8 cellular contexts compared by ENCODE assay signal in genomic region chr7:101602484-101603241, GRCh38. TPM values are rescaled to one million over a fixed set of nuclear protein-coding genes. Genes with fewer than 3 reads are reported as not detected.
DNase-seq lines count a peak whose midpoint lies in the region; ATAC-seq and TF ChIP-seq lines count a peak whose summit lies in the region.

No MANE protein-coding gene starts in this region.

- no peak overlapping the region for H3K4me3 Mint-ChIP-seq in activated T-cell treated with anti-CD3 and anti-CD28 coated beads, Interleukin-2, amount 50 U/mL, for 4 hours
- no peak overlapping the region for H3K4me3 Mint-ChIP-seq in neural progenitor cell
- H3K4me3 Mint-ChIP-seq in stimulated activated naive CD8-positive, alpha-beta T cell treated with anti-CD3 and anti-CD28 coated beads, Interleukin-15, amount 100 ng/mL, for 72 hours, result no peak overlapping the region

- peak; percentile 84 to 90 for ATAC-seq in activated T-cell treated with anti-CD3 and anti-CD28 coated beads, Interleukin-2, amount 50 U/mL, for 4 hours
- ATAC-seq in stimulated activated naive CD8-positive, alpha-beta T cell treated with anti-CD3 and anti-CD28 coated beads, Interleukin-15, amount 100 ng/mL, for 72 hours, result peak; percentile 85
- ATAC-seq in HG03280 (IDR thresholded peaks at IDR 0.05; ENCODE audit: unreplicated experiment), result no peak

- H3F3A ChIP-seq in PC-9 (ENCODE audit: insufficient read depth, low read depth) (peaks cover 4% of the 10 kb centered on the region; the same call in 1 of the 2 replicates), neural progenitor cell (ENCODE audit: low read depth) (peaks cover 12% of the 10 kb centered on the region)

- H3K4me1 ChIP-seq in PC-9 (replicated peaks; ENCODE audit: insufficient read depth) (no peaks in the 10 kb centered on the region; the same call in 1 of the 2 replicates), neural progenitor cell (peaks cover 7% of the 10 kb centered on the region)

- intact Hi-C loops in PC-9 (cut with micrococcal nuclease; ENCODE audit: unreplicated experiment), result loop anchor here (1.0 to 10.0 kb wide), 5 partner anchors 78 to 634 kb away; no protein-coding TSS in a partner anchor

- H3K27ac ChIP-seq in PC-9 (no peak overlapping the region), neural progenitor cell (peak overlapping the region; percentile 69)

- peak; percentile 93 for TF ChIP-seq CTCF in PC-9 (conservative IDR thresholded peaks at IDR 0.05)
- peak; percentile 89 for TF ChIP-seq CTCF in fibroblast of mammary gland (conservative IDR thresholded peaks at IDR 0.05; ENCODE audit: control insufficient read depth, insufficient read depth, low read depth, low read length)
- peak; percentile 89 for TF ChIP-seq CTCF in neural progenitor cell (IDR thresholded peaks at IDR 0.05)

- H2AFZ ChIP-seq in PC-9 (no peak overlapping the region), neural progenitor cell (replicated peaks) (peak overlapping the region; percentile 11)

- no peak overlapping the region for H3K4me3 ChIP-seq in PC-9
- H3K4me3 ChIP-seq in fibroblast of mammary gland (ENCODE audit: control insufficient read depth, low read depth, low read length), result no peak overlapping the region
- no peak overlapping the region for H3K4me3 ChIP-seq in neural progenitor cell

- POLR2A ChIA-PET in PC-9 (lab: Charles Lee; ENCODE audit: unreplicated experiment), result no interaction called here

- H3K27me3 Mint-ChIP-seq in activated T-cell treated with anti-CD3 and anti-CD28 coated beads, Interleukin-2, amount 50 U/mL, for 4 hours (ENCODE audit: low read depth), result no peaks in the 10 kb centered on the region
- H3K27me3 Mint-ChIP-seq in neural progenitor cell (ENCODE audit: insufficient read depth, low read depth), result peaks cover 7% of the 10 kb centered on the region
- no peaks in the 10 kb centered on the region for H3K27me3 Mint-ChIP-seq in stimulated activated naive CD8-positive, alpha-beta T cell treated with anti-CD3 and anti-CD28 coated beads, Interleukin-15, amount 100 ng/mL, for 72 hours

- H3K36me3 ChIP-seq in PC-9 (ENCODE audit: low read depth) (no peaks in the 10 kb centered on the region), neural progenitor cell (no peaks in the 10 kb centered on the region)

- no peaks in the 10 kb centered on the region for H3K4me1 Mint-ChIP-seq in activated T-cell treated with anti-CD3 and anti-CD28 coated beads, Interleukin-2, amount 50 U/mL, for 4 hours (ENCODE audit: low read depth)
- H3K4me1 Mint-ChIP-seq in neural progenitor cell, result peaks cover 14% of the 10 kb centered on the region
- peaks cover 7% of the 10 kb centered on the region for H3K4me1 Mint-ChIP-seq in stimulated activated naive CD8-positive, alpha-beta T cell treated with anti-CD3 and anti-CD28 coated beads, Interleukin-15, amount 100 ng/mL, for 72 hours

- H3K9me3 Mint-ChIP-seq in activated T-cell treated with anti-CD3 and anti-CD28 coated beads, Interleukin-2, amount 50 U/mL, for 4 hours, result no peaks in the 10 kb centered on the region
- H3K9me3 Mint-ChIP-seq in neural progenitor cell, result no peaks in the 10 kb centered on the region
- H3K9me3 Mint-ChIP-seq in stimulated activated naive CD8-positive, alpha-beta T cell treated with anti-CD3 and anti-CD28 coated beads, Interleukin-15, amount 100 ng/mL, for 72 hours, result no peaks in the 10 kb centered on the region

- CTCF ChIA-PET in PC-9 (lab: Charles Lee), result interaction anchor here (0.6 to 1.8 kb wide), 9 partner anchors 27 to 559 kb away, joined by 3 to 12 read pairs (median 4); no protein-coding TSS in a partner anchor

- BruUV-seq in PC-9 (replicated peaks; lab: Mats Ljungman, UMichigan), result no TSS peak

- no peaks in the 10 kb centered on the region for H3K79me2 ChIP-seq in PC-9 (ENCODE audit: low read depth)
- no peaks in the 10 kb centered on the region for H3K79me2 ChIP-seq in neural progenitor cell (ENCODE audit: low read depth)

- H3K4me2 ChIP-seq in PC-9, result 0 out of 2 replicates have a peak overlapping the region, but pooled peaks have one; percentile 8
- H3K4me2 ChIP-seq in neural progenitor cell, result peak overlapping the region; percentile 25

- H3K27ac Mint-ChIP-seq in neural progenitor cell, result no peak overlapping the region
- no peak overlapping the region for H3K27ac Mint-ChIP-seq in stimulated activated naive CD8-positive, alpha-beta T cell treated with anti-CD3 and anti-CD28 coated beads, Interleukin-15, amount 100 ng/mL, for 72 hours

- DNase-seq in DMS79 (lab: John Stamatoyannopoulos, UW), result peak; percentile 26
- peak in 54 of 76 experiments; percentile 3 to 66 (median 38) for DNase-seq in HUDEP-2 (lab: John Stamatoyannopoulos, UW; ENCODE audit: unreplicated experiment in 76 of 76)
- DNase-seq in PC-9, result peak; percentile 47 to 83
- peak; percentile 64 for DNase-seq in activated T-cell treated with anti-CD3 and anti-CD28 coated beads, Interleukin-2, amount 50 U/mL, for 4 hours
- DNase-seq in fibroblast of mammary gland (ENCODE audit: low read depth), result peak; percentile 62
- DNase-seq in neural progenitor cell (ENCODE audit: low spot score), result peak; percentile 95
- peak; percentile 67 to 71 for DNase-seq in stimulated activated naive CD8-positive, alpha-beta T cell treated with anti-CD3 and anti-CD28 coated beads, Interleukin-15, amount 100 ng/mL, for 72 hours

- no peaks in the 10 kb centered on the region for H3K36me3 Mint-ChIP-seq in activated T-cell treated with anti-CD3 and anti-CD28 coated beads, Interleukin-2, amount 50 U/mL, for 4 hours (ENCODE audit: insufficient read depth)
- H3K36me3 Mint-ChIP-seq in neural progenitor cell, result no peaks in the 10 kb centered on the region

- no peak overlapping the region for H3K9ac ChIP-seq in neural progenitor cell

- H3K27me3 ChIP-seq in PC-9 (ENCODE audit: insufficient read depth, low read depth) (no peaks in the 10 kb centered on the region), neural progenitor cell (peaks cover 5% of the 10 kb centered on the region)

- H3K9me2 ChIP-seq in PC-9 (ENCODE audit: insufficient read depth), result no peaks in the 10 kb centered on the region

- H4K20me1 ChIP-seq in PC-9 (ENCODE audit: insufficient read depth) (no peaks in the 10 kb centered on the region), neural progenitor cell (ENCODE audit: low read depth) (no peaks in the 10 kb centered on the region)

- H3K9me3 ChIP-seq in PC-9 (ENCODE audit: insufficient read depth, low read depth), result no peaks in the 10 kb centered on the region
- H3K9me3 ChIP-seq in neural progenitor cell (ENCODE audit: low read depth), result no peaks in the 10 kb centered on the region

RNA-seq across cellular contexts. Expression of gene MYL10, which starts 26.4 kb away (rescaled TPM):
- total RNA-seq in PC-9 (2021) (not detected in 2 replicates), neural progenitor cell (ENCODE audit: low replicate concordance) (not detected in 2 replicates)
- not detected for total RNA-seq in activated T-cell treated with anti-CD3 and anti-CD28 coated beads, Interleukin-2, amount 50 U/mL, for 4 hours

Comparison
In these comparisons a context has a peak if more than half of its experiments do, and no peak if none do; other contexts are left out.
1. DNase-seq: peak in every context shown above with its lines; median percentile 95 in neural progenitor cell; 69 in stimulated activated naive CD8-positive, alpha-beta T cell treated with anti-CD3 and anti-CD28 coated beads, Interleukin-15, amount 100 ng/mL, for 72 hours; 65 in PC-9; 64 in activated T-cell treated with anti-CD3 and anti-CD28 coated beads, Interleukin-2, amount 50 U/mL, for 4 hours; 62 in fibroblast of mammary gland; 38 in HUDEP-2; 26 in DMS79.